ENCODE assay signal across 8 cellular contexts in genomic region chr10:79292789-79293746, GRCh38. TPM values are rescaled to one million over a fixed set of nuclear protein-coding genes. Genes with fewer than 3 reads are reported as not detected.
DNase-seq lines count a peak whose midpoint lies in the region; ATAC-seq and TF ChIP-seq lines count a peak whose summit lies in the region.

No MANE protein-coding gene starts in this region.

- CTCF ChIA-PET in activated CD8-positive, alpha-beta T cell treated with anti-CD3 and anti-CD28 coated beads for 36 hours (lab: Charles Lee), result interaction anchor here (1.0 kb wide), 2 partner anchors 52 to 53 kb away, joined by 3 to 4 read pairs; no protein-coding TSS in a partner anchor

- H3K27ac Mint-ChIP-seq in activated CD8-positive, alpha-beta T cell treated with anti-CD3 and anti-CD28 coated beads for 36 hours, result no peak overlapping the region

- peak; percentile 53 for TF ChIP-seq CTCF in HFF-Myc (IDR thresholded peaks at IDR 0.05; ENCODE audit: low read depth, low read length, missing control alignments)
- peak; percentile 66 for TF ChIP-seq CTCF in activated CD8-positive, alpha-beta T cell treated with anti-CD3 and anti-CD28 coated beads for 36 hours (IDR thresholded peaks at IDR 0.05)
- TF ChIP-seq CTCF in gastroesophageal sphincter (IDR thresholded peaks at IDR 0.05), result peak in 2 of 4 experiments; percentile 17 to 52

- DNase-seq in AG20443 (ENCODE audit: low spot score) (peak; percentile 57), HFF-Myc (ENCODE audit: extremely low read depth, low read depth) (no peak), GF-D8 (lab: John Stamatoyannopoulos, UW) (no peak), DMS79 treated with DMSO at 0.1 percent for 48 hours (lab: John Stamatoyannopoulos, UW) (no peak), DMS79 (lab: John Stamatoyannopoulos, UW) (no peak)
- DNase-seq in activated CD8-positive, alpha-beta T cell treated with anti-CD3 and anti-CD28 coated beads for 36 hours, result peak; percentile 42
- peak; percentile 15 to 40 for DNase-seq in stimulated activated CD4-positive, alpha-beta T cell treated with anti-CD3 and anti-CD28 coated beads, Interleukin-1b, Interleukin-23, amount 100 ng/mL, for 4 hours (ENCODE audit: low read depth in 2 of 2)

- H3K4me1 ChIP-seq in gastroesophageal sphincter, result peaks cover 0 to 41% (median 10%) of the 10 kb centered on the region in 3 donors

- peaks cover 13% of the 10 kb centered on the region for H3K4me1 Mint-ChIP-seq in activated CD8-positive, alpha-beta T cell treated with anti-CD3 and anti-CD28 coated beads for 36 hours (ENCODE audit: low read depth)

- peak; percentile 84 for ATAC-seq in activated CD8-positive, alpha-beta T cell treated with anti-CD3 and anti-CD28 coated beads for 36 hours
- ATAC-seq in gastroesophageal sphincter, result no peak

- no peak for TF ChIP-seq POLR2A in gastroesophageal sphincter (IDR thresholded peaks at IDR 0.05)

- intact Hi-C loops in activated CD8-positive, alpha-beta T cell treated with anti-CD3 and anti-CD28 coated beads for 36 hours (cut with micrococcal nuclease), result loop anchor here (5.0 kb wide), 1 partner anchor 54 kb away; the partner anchor contains the start of gene PPIF

- no peak for TF ChIP-seq EP300 in gastroesophageal sphincter (IDR thresholded peaks at IDR 0.05)

- H3K4me3 Mint-ChIP-seq in activated CD8-positive, alpha-beta T cell treated with anti-CD3 and anti-CD28 coated beads for 36 hours, result no peak overlapping the region

- no peaks in the 10 kb centered on the region for H3K27me3 ChIP-seq in gastroesophageal sphincter

- peaks cover 33% of the 10 kb centered on the region for H3K36me3 Mint-ChIP-seq in activated CD8-positive, alpha-beta T cell treated with anti-CD3 and anti-CD28 coated beads for 36 hours (ENCODE audit: low read depth)

- H3K9me3 ChIP-seq in gastroesophageal sphincter, result no peaks in the 10 kb centered on the region

- POLR2A ChIA-PET in activated CD8-positive, alpha-beta T cell treated with anti-CD3 and anti-CD28 coated beads for 36 hours (lab: Charles Lee), result no interaction called here

- H3K36me3 ChIP-seq in gastroesophageal sphincter, result peaks cover 0 to 100% of the 10 kb centered on the region in 2 donors

- no peaks in the 10 kb centered on the region for H3K9me3 Mint-ChIP-seq in activated CD8-positive, alpha-beta T cell treated with anti-CD3 and anti-CD28 coated beads for 36 hours

- H3K4me3 ChIP-seq in HFF-Myc (replicated peaks; ENCODE audit: low read depth, low read length) (no peak overlapping the region), gastroesophageal sphincter (no peak overlapping the region)

- 27% methylated on average over 5 of the region's 24 CpGs; no CpG with 5 or more reads in 1 of the 2 donors for WGBS in gastroesophageal sphincter (ENCODE audit: low coverage in 1 of 2), 2 donors

- H3K27me3 Mint-ChIP-seq in activated CD8-positive, alpha-beta T cell treated with anti-CD3 and anti-CD28 coated beads for 36 hours, result no peaks in the 10 kb centered on the region

- H3K27ac ChIP-seq in gastroesophageal sphincter, result peak overlapping the region in 3 of 4 donors; percentile 48 to 60 (median 51)

RNA-seq across cellular contexts. Expression of gene PPIF, which starts 54.2 kb away (rescaled TPM):
- 10 to 100 TPM; 81.5 to 88.6 TPM for total RNA-seq in activated CD8-positive, alpha-beta T cell treated with anti-CD3 and anti-CD28 coated beads for 36 hours
- total RNA-seq in gastroesophageal sphincter, result 10 to 100 TPM; 16.5 to 38.0 (median 22.8) TPM

Comparison
In these comparisons a context has a peak if more than half of its experiments do, and no peak if none do; other contexts are left out.
1. DNase-seq: peak in AG20443 (single experiment), activated CD8-positive, alpha-beta T cell treated with anti-CD3 and anti-CD28 coated beads for 36 hours (single experiment) and stimulated activated CD4-positive, alpha-beta T cell treated with anti-CD3 and anti-CD28 coated beads, Interleukin-1b, Interleukin-23, amount 100 ng/mL, for 4 hours (2 of 2); none in HFF-Myc (single experiment), GF-D8 (single experiment), DMS79 treated with DMSO at 0.1 percent for 48 hours (single experiment) and DMS79 (single experiment).